Comparison of ENCODE assay signal across 16 cellular contexts in the genomic region with DNA sequence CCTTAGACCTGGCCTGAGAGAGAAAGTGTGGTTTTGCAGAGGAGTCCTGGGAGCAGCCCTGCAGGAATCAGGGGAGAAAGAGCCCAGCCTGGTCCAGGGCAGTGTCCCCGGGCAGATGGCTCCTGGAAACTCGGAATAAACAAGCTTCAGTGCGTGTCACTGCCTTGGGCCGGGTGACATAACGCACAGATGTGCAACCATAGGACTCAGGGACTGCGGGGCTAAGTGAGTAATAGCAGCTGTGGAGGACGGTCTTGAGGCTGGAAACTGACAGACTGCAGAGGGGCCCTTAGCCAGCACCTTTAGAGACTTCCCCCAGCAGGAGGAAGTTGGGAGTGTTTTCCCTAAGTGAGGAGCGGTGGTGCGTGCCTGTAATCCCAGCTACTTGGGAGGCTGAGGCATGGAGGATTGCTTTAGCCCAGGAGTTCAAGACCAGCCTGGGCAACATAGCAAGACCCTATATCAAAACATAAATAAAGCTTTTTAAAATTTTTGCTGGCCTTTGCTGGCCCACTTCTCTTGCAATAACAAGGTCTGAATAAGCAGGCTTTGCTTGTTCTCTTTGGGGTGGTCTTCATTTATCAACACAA. TPM values are rescaled to one million over a fixed set of nuclear protein-coding genes. Genes with fewer than 3 reads are reported as not detected.
DNase-seq lines count a peak whose midpoint lies in the region; TF ChIP-seq lines count a peak whose summit lies in the region.
"Had no signal": no experiment of that assay in that cellular context is flagged by ENCODE, and none has a peak within 500 bp of the region (broad histone marks: within the 10 kb centered on the region; RNA-seq: fewer than 3 reads in every experiment).

No MANE protein-coding gene starts in this region.

- DNase-seq in NCI-H2171 treated with DMSO at 0.1 percent for 48 hours (lab: John Stamatoyannopoulos, UW) (peak; percentile 35), NCI-H2171 (lab: John Stamatoyannopoulos, UW) (no peak), RKO (ENCODE audit: low spot score) (peak; percentile 62), hepatocyte (ENCODE audit: low spot score) (no peak), esophagus muscularis mucosa (ENCODE audit: extremely low spot score) (no peak), NCI-H748 (lab: John Stamatoyannopoulos, UW; ENCODE audit: unreplicated experiment) (no peak), NCI-H1930 (lab: John Stamatoyannopoulos, UW) (no peak)
- DNase-seq: activated CD8-positive, alpha-beta memory T cell treated with anti-CD3 and anti-CD28 coated beads, Interleukin-2, amount 10 ng/mL, durations not matched to agents 7 days and 5 days; activated naive CD4-positive, alpha-beta T cell treated with anti-CD3 and anti-CD28 coated beads, Interleukin-2, amount 10 ng/mL, durations not matched to agents 7 days and 5 days; Caco-2; left ventricle myocardium inferior; NCI-H1105 treated with DMSO at 0.1 percent for 48 hours had no signal

- H3K36me3 ChIP-seq in hepatocyte (replicated peaks; ENCODE audit: insufficient read depth, low read depth) (no peaks in the 10 kb centered on the region), esophagus muscularis mucosa (no peaks in the 10 kb centered on the region)
- H3K36me3 ChIP-seq: cardiac muscle cell, left ventricle myocardium inferior, neutrophil had no signal

- intact Hi-C loops in esophagus muscularis mucosa (cut with DNase I), result no loop called here

- H3K27me3 ChIP-seq in hepatocyte, result no peaks in the 10 kb centered on the region
- no peaks in the 10 kb centered on the region for H3K27me3 ChIP-seq in esophagus muscularis mucosa
- H3K27me3 ChIP-seq: cardiac muscle cell had no signal

- no peaks in the 10 kb centered on the region for H3K79me2 ChIP-seq in hepatocyte

- H3K9me2 ChIP-seq in hepatocyte (replicated peaks; ENCODE audit: insufficient read depth), result no peaks in the 10 kb centered on the region

- no peak overlapping the region for H3K4me2 ChIP-seq in hepatocyte

- H3K9me3 ChIP-seq in hepatocyte (ENCODE audit: low read depth), result no peaks in the 10 kb centered on the region
- H3K9me3 ChIP-seq in esophagus muscularis mucosa, result no peaks in the 10 kb centered on the region
- H3K9me3 ChIP-seq: Caco-2, left ventricle myocardium inferior, neutrophil had no signal

- H4K20me1 ChIP-seq in hepatocyte (ENCODE audit: insufficient read depth, poor library complexity, severe bottlenecking), result no peaks in the 10 kb centered on the region

- no peak overlapping the region for H2AFZ ChIP-seq in hepatocyte

- TF ChIP-seq CTCF in hepatocyte (IDR thresholded peaks at IDR 0.05; ENCODE audit: poor library complexity) (no peak), esophagus muscularis mucosa (IDR thresholded peaks at IDR 0.05) (no peak)

- no peak overlapping the region for H3K4me3 ChIP-seq in hepatocyte
- no peak overlapping the region for H3K4me3 ChIP-seq in esophagus muscularis mucosa
- H3K4me3 ChIP-seq: cardiac muscle cell, left ventricle myocardium inferior, skin epidermis had no signal

- WGBS in hepatocyte (ENCODE audit: low lambda C conversion rate, missing lambda C conversion rate), result 85% methylated on average over 9 of the region's 9 CpGs
- WGBS in esophagus muscularis mucosa, result 65% methylated on average over 9 of the region's 9 CpGs

- peaks cover 23% of the 10 kb centered on the region for H3K4me1 ChIP-seq in hepatocyte (ENCODE audit: insufficient read depth)
- peaks cover 24 to 30% (median 26%) of the 10 kb centered on the region in 4 donors for H3K4me1 ChIP-seq in esophagus muscularis mucosa

- TF ChIP-seq EP300 in esophagus muscularis mucosa (IDR thresholded peaks at IDR 0.05), result no peak

- H3K27ac ChIP-seq in hepatocyte (peak overlapping the region; percentile 92), temporal lobe (ENCODE audit: low read depth, low read length) (peak overlapping the region; percentile 75), esophagus muscularis mucosa (replicated peaks in 1 of 4) (no peak overlapping the region)
- H3K27ac ChIP-seq: cardiac muscle cell, left ventricle myocardium inferior, neutrophil, skin epidermis had no signal

- no peak for TF ChIP-seq POLR2A in esophagus muscularis mucosa (IDR thresholded peaks at IDR 0.05; ENCODE audit: low read depth)

RNA-seq across cellular contexts. Expression of a gene that starts 5.3 kb away (rescaled TPM):
- 28.1 and 28.5 TPM in 2 replicates for total RNA-seq in hepatocyte
- polyA plus RNA-seq in hepatocyte, result 16.8 and 17.9 TPM in 2 replicates
- 119 TPM for total RNA-seq in temporal lobe
- 10 to 100 TPM; 25.5 to 44.3 (median 37.1) TPM for total RNA-seq in esophagus muscularis mucosa

RNA-seq across cellular contexts. Expression of a gene that starts 29.8 kb away (rescaled TPM):
- total RNA-seq in hepatocyte, result 14.6 and 16.8 TPM in 2 replicates
- 21.8 and 25.4 TPM in 2 replicates for polyA plus RNA-seq in hepatocyte
- total RNA-seq in temporal lobe, result 15.7 TPM
- 10 to 100 TPM in 3 of 4 donors, 1 to 10 TPM in 1; 7.5 to 18.7 (median 14.9) TPM for total RNA-seq in esophagus muscularis mucosa

Comparison
In these comparisons a context has a peak if more than half of its experiments do, and no peak if none do; other contexts are left out.
1. DNase-seq: peak in NCI-H2171 treated with DMSO at 0.1 percent for 48 hours (single experiment) and RKO (single experiment); none in NCI-H2171 (single experiment), hepatocyte (single experiment), esophagus muscularis mucosa (single experiment), NCI-H748 (single experiment) and NCI-H1930 (0 of 2).
2. H3K27ac ChIP-seq: peak in hepatocyte (single experiment) and temporal lobe (single experiment); none in esophagus muscularis mucosa (0 of 4).